21 cellular contexts compared by ENCODE assay signal in the genomic region with DNA sequence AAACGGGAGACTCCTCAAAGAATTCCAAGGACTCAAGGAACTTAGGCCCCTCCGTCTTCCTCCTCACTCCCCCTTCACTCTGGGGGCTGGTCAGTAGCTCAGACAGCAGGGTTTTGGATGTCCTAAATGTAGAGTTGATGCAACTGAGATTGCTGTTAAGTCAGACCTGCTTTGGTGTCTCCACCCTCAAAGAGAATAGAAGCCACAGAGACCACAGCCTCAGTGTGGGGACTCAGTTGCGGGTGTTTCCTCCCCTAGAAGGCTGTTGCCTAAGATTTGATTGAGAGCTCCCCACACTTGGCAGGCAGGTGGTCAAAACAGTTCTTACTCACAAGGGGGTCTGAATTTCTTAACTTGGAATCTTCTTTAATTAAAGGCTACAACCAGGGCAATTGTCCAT. TPM values are rescaled to one million over a fixed set of nuclear protein-coding genes. Genes with fewer than 3 reads are reported as not detected.
DNase-seq lines count a peak whose midpoint lies in the region; ATAC-seq, FAIRE-seq and TF ChIP-seq lines count a peak whose summit lies in the region.
"Had no signal": no experiment of that assay in that cellular context is flagged by ENCODE, and none has a peak within 500 bp of the region (broad histone marks: within the 10 kb centered on the region; RNA-seq: fewer than 3 reads in every experiment).

No MANE protein-coding gene starts in this region.

- RAD21 ChIA-PET in GM12878 (lab: Charles Lee; ENCODE audit: unreplicated experiment): interaction anchor here (0.7 kb wide), 1 partner anchor 335 kb away, joined by 4 read pairs; no protein-coding TSS in a partner anchor

- H3K4me2 ChIP-seq in GM12878 (ENCODE audit: control insufficient read depth, insufficient read depth): no peak overlapping the region
- H3K4me2 ChIP-seq: A549, GM23338 had no signal

- SMC1A ChIA-PET in GM12878 (lab: Charles Lee; ENCODE audit: uncharacterized antibody, unreplicated experiment): interaction anchor here (1.2 kb wide), 1 partner anchor 11 kb away, joined by 5 read pairs; no protein-coding TSS in a partner anchor

- TF ChIP-seq EP300 in GM12878 (IDR thresholded peaks at IDR 0.05; ENCODE audit: borderline replicate concordance in 1 of 2, control insufficient read depth in 1 of 2, low read depth in 2 of 2, low read length in 2 of 2): no peak

- no peak overlapping the region for H2AFZ ChIP-seq in GM12878 (ENCODE audit: control insufficient read depth, low read depth, low read length)
- H2AFZ ChIP-seq: GM23338 had no signal

- POLR2A ChIA-PET in CD8-positive, alpha-beta memory T cell (lab: Charles Lee): interaction anchor here (0.6 to 1.1 kb wide), 4 partner anchors 11 to 1138 kb away, joined by 3 to 5 read pairs (median 4); no protein-coding TSS in a partner anchor
- POLR2A ChIA-PET in T-cell (lab: Charles Lee): interaction anchor here (0.6 kb wide), 3 partner anchors 36 to 169 kb away, joined by 4 to 9 read pairs (median 6); no protein-coding TSS in a partner anchor
- POLR2A ChIA-PET in GM12878 (lab: Charles Lee): interaction anchor here (0.6 kb wide), 2 partner anchors 269 to 700 kb away, joined by 3 read pairs; no protein-coding TSS in a partner anchor

- no peak for FAIRE-seq in GM12878 (lab: Jason Lieb, UNC)
- FAIRE-seq: A549, GM18507 had no signal

- peak in 3 of 4 experiments; percentile 24 to 41 (median 30) for ATAC-seq in T-cell (replicated peaks in 1 of 4)
- ATAC-seq in GM12878: no peak
- ATAC-seq: A549; GM23338; left cardiac atrium; stimulated activated memory B cell treated with anti-CD40 and anti-IgM and Interleukin-4, amounts not matched to agents 10 μg/mL and 1 μg/mL and 100 μg/mL, for 72 hours had no signal

- H3K27ac ChIP-seq in CD8-positive, alpha-beta memory T cell (ENCODE audit: low read depth, low read length): no peak overlapping the region
- H3K27ac ChIP-seq in GM12878 (ENCODE audit: control insufficient read depth, insufficient read depth): no peak overlapping the region
- H3K27ac ChIP-seq: A549 had no signal

- TF ChIP-seq CTCF in GM12878 (IDR thresholded peaks at IDR 0.05 in 2 of 3, conservative IDR thresholded peaks at IDR 0.05 in 1 of 3; ENCODE audit: control insufficient read depth in 2 of 3, extremely low read depth in 1 of 3, insufficient read depth in 1 of 3, low read depth in 3 of 3, low read length in 3 of 3): no peak

- intact Hi-C loops in activated CD4-positive, alpha-beta T cell treated with anti-CD3 and anti-CD28 coated beads, Interleukin-2, amount 10 ng/mL, durations not matched to agents 24 days and 14 days (cut with micrococcal nuclease): no loop called here
- intact Hi-C loops in GM12878 (cut with micrococcal nuclease; ENCODE audit: unreplicated experiment): loop anchor here (5.0 kb wide), 1 partner anchor 53 kb away; no protein-coding TSS in a partner anchor

- no TSS peak for BruUV-seq in GM12878 (replicated peaks; lab: Mats Ljungman, UMichigan)

- no peak overlapping the region for H3K4me3 ChIP-seq in CD8-positive, alpha-beta memory T cell (ENCODE audit: low read length)
- no peak overlapping the region for H3K4me3 ChIP-seq in GM12878
- H3K4me3 ChIP-seq: A549, GM23338 had no signal

- H3K4me1 Mint-ChIP-seq in activated CD4-positive, alpha-beta T cell treated with anti-CD3 and anti-CD28 coated beads, Interleukin-2, amount 10 ng/mL, durations not matched to agents 24 days and 14 days: peaks cover 62% of the 10 kb centered on the region
- H3K4me1 Mint-ChIP-seq in CD8-positive, alpha-beta memory T cell: peaks cover 68 to 80% (median 76%) of the 10 kb centered on the region in 3 donors
- peaks cover 89 to 94% (median 90%) of the 10 kb centered on the region in 3 donors for H3K4me1 Mint-ChIP-seq in T-cell

- H3K79me2 ChIP-seq in GM12878 (ENCODE audit: control insufficient read depth, insufficient read depth, low read length): no peaks in the 10 kb centered on the region

- CTCF ChIA-PET in CD8-positive, alpha-beta memory T cell (lab: Charles Lee): interaction anchor here (0.8 to 3.0 kb wide), 5 partner anchors 16 to 186 kb away, joined by 3 to 9 read pairs (median 5); no protein-coding TSS in a partner anchor
- CTCF ChIA-PET in T-cell (lab: Charles Lee) (interaction anchor here in 1 of 2 donors (0.6 to 1.0 kb wide), 2 partner anchors 19 to 164 kb away, joined by 3 read pairs; no protein-coding TSS in a partner anchor), GM12878 (lab: Yijun Ruan, JAX) (no interaction called here)

- TF ChIP-seq RAD21 in GM12878 (IDR thresholded peaks at IDR 0.05; ENCODE audit: insufficient read depth, low read depth, low read length): no peak

- peak; percentile 85 for DNase-seq in activated CD4-positive, alpha-beta T cell treated with anti-CD3 and anti-CD28 coated beads, Interleukin-2, amount 10 ng/mL, durations not matched to agents 24 days and 14 days
- DNase-seq in activated CD4-positive, alpha-beta T cell treated with anti-CD3 and anti-CD28 coated beads, Interleukin-2, amount 50 U/mL, for 4 hours: no peak
- peak in 1 of 5 donors; percentile 55 for DNase-seq in CD8-positive, alpha-beta memory T cell
- peak in 2 of 34 experiments; percentile 31 to 34 for DNase-seq in T-cell
- DNase-seq in GM12878 (ENCODE audit: low read depth, low spot score): no peak
- DNase-seq in NCI-H524 treated with DMSO at 0.1 percent for 48 hours (lab: John Stamatoyannopoulos, UW): no peak
- DNase-seq in GM19240 (ENCODE audit: insufficient read length, low spot score): no peak
- DNase-seq in activated effector memory CD4-positive, alpha-beta T cell treated with Interleukin-2 at 50 U/mL for 16 hours: no peak
- DNase-seq: activated CD4-positive, CD25-positive, alpha-beta regulatory T cell; anterior cingulate cortex; C1 segment of cervical spinal cord; central memory CD4-positive, alpha-beta T cell; left cardiac atrium; NCI-H1694; SIG-M5; stimulated activated CD4-positive, alpha-beta T cell treated with anti-CD3 and anti-CD28 coated beads, Interleukin-12 subunit alpha, Interleukin-12 subunit beta, amount 100 ng/mL, for 4 hours had no signal

- H3K9me3 ChIP-seq in CD8-positive, alpha-beta memory T cell (ENCODE audit: low read length): no peaks in the 10 kb centered on the region
- no peaks in the 10 kb centered on the region for H3K9me3 ChIP-seq in GM12878 (replicated peaks; ENCODE audit: control insufficient read depth, insufficient read depth, low read length)
- H3K9me3 ChIP-seq: A549 had no signal

- H4K20me1 ChIP-seq in GM12878 (ENCODE audit: control insufficient read depth, insufficient read depth): no peaks in the 10 kb centered on the region

- no peak overlapping the region for H3K27ac Mint-ChIP-seq in activated CD4-positive, alpha-beta T cell treated with anti-CD3 and anti-CD28 coated beads, Interleukin-2, amount 10 ng/mL, durations not matched to agents 24 days and 14 days
- H3K27ac Mint-ChIP-seq in CD8-positive, alpha-beta memory T cell: peak overlapping the region in 5 of 8 donors; percentile 29 to 88 (median 48)
- peak overlapping the region; percentile 95 to 97 for H3K27ac Mint-ChIP-seq in T-cell
- H3K27ac Mint-ChIP-seq: GM23338; stimulated activated memory B cell treated with anti-CD40 and anti-IgM and Interleukin-4, amounts not matched to agents 10 μg/mL and 1 μg/mL and 100 μg/mL, for 72 hours; type B pancreatic cell had no signal

- H3K4me1 ChIP-seq in CD8-positive, alpha-beta memory T cell (ENCODE audit: insufficient read depth, low read length): peaks cover 62% of the 10 kb centered on the region
- H3K4me1 ChIP-seq in GM12878 (ENCODE audit: control insufficient read depth, insufficient read depth, low read length): peaks cover 20% of the 10 kb centered on the region
- H3K4me1 ChIP-seq: A549 had no signal

- H3K4me3 Mint-ChIP-seq in activated CD4-positive, alpha-beta T cell treated with anti-CD3 and anti-CD28 coated beads, Interleukin-2, amount 10 ng/mL, durations not matched to agents 24 days and 14 days: peak overlapping the region; percentile 24
- peak overlapping the region in 3 of 7 donors; percentile 14 to 67 (median 53) for H3K4me3 Mint-ChIP-seq in CD8-positive, alpha-beta memory T cell
- H3K4me3 Mint-ChIP-seq in T-cell: peak overlapping the region in 2 of 3 donors; percentile 92 to 93
- H3K4me3 Mint-ChIP-seq: GM23338; stimulated activated memory B cell treated with anti-CD40 and anti-IgM and Interleukin-4, amounts not matched to agents 10 μg/mL and 1 μg/mL and 100 μg/mL, for 72 hours; type B pancreatic cell had no signal

- H3K36me3 ChIP-seq in CD8-positive, alpha-beta memory T cell (ENCODE audit: insufficient read depth, low read length): no peaks in the 10 kb centered on the region
- no peaks in the 10 kb centered on the region for H3K36me3 ChIP-seq in GM12878 (ENCODE audit: control insufficient read depth in 2 of 2, insufficient read depth in 2 of 2, low read length in 1 of 2)

- H3K9me3 Mint-ChIP-seq in activated CD4-positive, alpha-beta T cell treated with anti-CD3 and anti-CD28 coated beads, Interleukin-2, amount 10 ng/mL, durations not matched to agents 24 days and 14 days: peaks cover 5% of the 10 kb centered on the region
- no peaks in the 10 kb centered on the region for H3K9me3 Mint-ChIP-seq in CD8-positive, alpha-beta memory T cell
- no peaks in the 10 kb centered on the region for H3K9me3 Mint-ChIP-seq in T-cell
- H3K9me3 Mint-ChIP-seq: stimulated activated memory B cell treated with anti-CD40 and anti-IgM and Interleukin-4, amounts not matched to agents 10 μg/mL and 1 μg/mL and 100 μg/mL, for 72 hours; type B pancreatic cell had no signal

- H3K36me3 Mint-ChIP-seq in activated CD4-positive, alpha-beta T cell treated with anti-CD3 and anti-CD28 coated beads, Interleukin-2, amount 10 ng/mL, durations not matched to agents 24 days and 14 days (ENCODE audit: low read depth): peaks cover 17% of the 10 kb centered on the region
- H3K36me3 Mint-ChIP-seq in CD8-positive, alpha-beta memory T cell: peaks cover 0 to 5% (median 2%) of the 10 kb centered on the region in 3 donors
- peaks cover 16% of the 10 kb centered on the region for H3K36me3 Mint-ChIP-seq in T-cell
- H3K36me3 Mint-ChIP-seq: stimulated activated memory B cell treated with anti-CD40 and anti-IgM and Interleukin-4, amounts not matched to agents 10 μg/mL and 1 μg/mL and 100 μg/mL, for 72 hours; type B pancreatic cell had no signal

- in situ Hi-C loops in GM12878 (cut with MboI): no loop called here

- H3K27me3 ChIP-seq in CD8-positive, alpha-beta memory T cell (ENCODE audit: insufficient read depth, low read length, poor library complexity, severe bottlenecking): no peaks in the 10 kb centered on the region
- no peaks in the 10 kb centered on the region for H3K27me3 ChIP-seq in GM12878 (replicated peaks in 1 of 2; ENCODE audit: control insufficient read depth in 2 of 2, insufficient read depth in 2 of 2, low read length in 1 of 2)

- no peak for TF ChIP-seq POLR2A in GM12878 (IDR thresholded peaks at IDR 0.05; ENCODE audit: low read depth, low read length)

- 39% methylated on average over 3 of the region's 3 CpGs for WGBS in GM12878 (ENCODE audit: insufficient coverage, insufficient replicate concordance, low lambda C conversion rate, missing lambda C conversion rate)

- no peak overlapping the region for H3K9ac ChIP-seq in GM12878 (ENCODE audit: control insufficient read depth, insufficient read depth, low read length)

- peaks cover 70% of the 10 kb centered on the region for H3K27me3 Mint-ChIP-seq in activated CD4-positive, alpha-beta T cell treated with anti-CD3 and anti-CD28 coated beads, Interleukin-2, amount 10 ng/mL, durations not matched to agents 24 days and 14 days
- H3K27me3 Mint-ChIP-seq in CD8-positive, alpha-beta memory T cell: peaks cover 0 to 1% of the 10 kb centered on the region in 2 donors
- H3K27me3 Mint-ChIP-seq in T-cell: peaks cover 0 to 2% of the 10 kb centered on the region in 2 donors

RNA-seq across cellular contexts. Expression of a gene that starts 7.6 kb away (rescaled TPM):
- 2.2 and 2.9 TPM in 2 replicates for total RNA-seq in activated CD4-positive, alpha-beta T cell treated with anti-CD3 and anti-CD28 coated beads, Interleukin-2, amount 10 ng/mL, durations not matched to agents 24 days and 14 days
- total RNA-seq in CD8-positive, alpha-beta memory T cell: 1 to 10 TPM; 2.8 to 3.6 TPM
- 5.6 TPM for polyA plus RNA-seq in CD8-positive, alpha-beta memory T cell
- total RNA-seq in T-cell: 10 to 100 TPM; 57.5 to 90.5 (median 65.5) TPM
- 0.58 and 0.88 TPM in 2 replicates for total RNA-seq in GM12878 (2013; cell fraction: nucleolus; rRNA removed)
- total RNA-seq in GM12878 (2014; rRNA removed): 0.23 TPM in 1 of 2 replicates, not detected in the other
- 0.09 and 0.22 TPM in 2 replicates for total RNA-seq in GM12878 (2014; rRNA removed; fragmentation: Illumina TruSeq; extraction: Trizol)
- 0.19 and 0.21 TPM in 2 replicates for total RNA-seq in GM12878 (2021)
- polyA plus RNA-seq in GM12878 (2011; ENCODE audit: low read depth): not detected
- polyA plus RNA-seq in GM12878 (2011; rRNA removed): 0.35 and 0.38 TPM in 2 replicates
- 0.64 and 0.70 TPM in 2 replicates for polyA plus RNA-seq in GM12878 (2011; cell fraction: cytosol; rRNA removed)
- polyA plus RNA-seq in GM12878 (2011; cell fraction: nucleus; rRNA removed): 1.0 and 1.1 TPM in 2 replicates
- polyA plus RNA-seq in GM12878 (2012): 0.16 and 0.29 TPM in 2 replicates
- polyA plus RNA-seq in GM12878 (2014; fragmentation: Illumina TruSeq; extraction: Trizol): 0.12 TPM in 1 of 2 replicates, not detected in the other
- polyA plus RNA-seq in GM12878 (2014; fragmentation: Nextera tagmentation; extraction: Ambion mirVana): not detected
- polyA plus RNA-seq in GM12878 (2014; rRNA removed): 0.18 and 0.56 TPM in 2 replicates
- under 1 TPM in 1 of 2 experiments, not detected in 1; 0.15 TPM for polyA plus RNA-seq in GM12878 (2016; fragmentation: Nextera tagmentation; extraction: Ambion mirVana)
- 0.46 and 0.80 TPM in 2 replicates for polyA minus RNA-seq in GM12878 (2011; rRNA and poly(A)+ RNA removed)
- polyA minus RNA-seq in GM12878 (2011; cell fraction: cytosol; rRNA and poly(A)+ RNA removed): 0.62 TPM in 1 of 2 replicates, not detected in the other
- 0.24 and 0.29 TPM in 2 replicates for polyA minus RNA-seq in GM12878 (2011; cell fraction: nucleus; rRNA and poly(A)+ RNA removed)

Comparison
In these comparisons a context has a peak if more than half of its experiments do, and no peak if none do; other contexts are left out.
1. RNA of a gene that starts 7.6 kb away (total RNA-seq): 57.5 to 90.5 TPM in T-cell; 2.8 to 3.6 TPM in CD8-positive, alpha-beta memory T cell, 2.2 to 2.9 TPM in activated CD4-positive, alpha-beta T cell treated with anti-CD3 and anti-CD28 coated beads, Interleukin-2, amount 10 ng/mL, durations not matched to agents 24 days and 14 days and 0.09 to 0.88 TPM in GM12878; every median in the first group is over 10 times any median in the second.